ENCODE assay signal across 16 cellular contexts in genomic region chr12:58640314-58640713, GRCh38.
"Had no signal": no experiment of that assay in that cellular context is flagged by ENCODE, and none has a peak within 500 bp of the region (broad histone marks: within the 10 kb centered on the region; RNA-seq: fewer than 3 reads in every experiment).

No MANE protein-coding gene starts in this region.

- ATAC-seq: heart right ventricle; left ventricle myocardium superior; stimulated activated naive CD8-positive, alpha-beta T cell treated with anti-CD3 and anti-CD28 coated beads, Interleukin-15, amount 100 ng/mL, for 72 hours had no signal

- H3K4me1 ChIP-seq: heart right ventricle, suprapubic skin, transverse colon, vagina had no signal

- H3K27ac ChIP-seq: coronary artery, heart right ventricle, suprapubic skin, transverse colon, vagina had no signal

- H3K4me1 Mint-ChIP-seq: activated B cell treated with CpG ODN at 0.5 μM for 24 hours; brain; central memory CD8-positive, alpha-beta T cell; stimulated activated naive CD8-positive, alpha-beta T cell treated with anti-CD3 and anti-CD28 coated beads, Interleukin-15, amount 100 ng/mL, for 72 hours had no signal

- H3K9me3 Mint-ChIP-seq: activated CD4-positive, alpha-beta memory T cell treated with anti-CD3 and anti-CD28 coated beads for 36 hours; stimulated activated naive CD8-positive, alpha-beta T cell treated with anti-CD3 and anti-CD28 coated beads, Interleukin-15, amount 100 ng/mL, for 72 hours had no signal

- H3K27me3 Mint-ChIP-seq: activated B cell treated with CpG ODN at 0.5 μM for 24 hours; activated CD4-positive, alpha-beta memory T cell treated with anti-CD3 and anti-CD28 coated beads for 36 hours; activated naive CD8-positive, alpha-beta T cell; brain; central memory CD8-positive, alpha-beta T cell; stimulated activated naive CD8-positive, alpha-beta T cell treated with anti-CD3 and anti-CD28 coated beads, Interleukin-15, amount 100 ng/mL, for 72 hours had no signal

- H3K4me3 Mint-ChIP-seq: activated B cell treated with CpG ODN at 0.5 μM for 24 hours; activated CD4-positive, alpha-beta memory T cell treated with anti-CD3 and anti-CD28 coated beads for 36 hours; activated naive CD8-positive, alpha-beta T cell; brain; central memory CD8-positive, alpha-beta T cell; stimulated activated naive CD8-positive, alpha-beta T cell treated with anti-CD3 and anti-CD28 coated beads, Interleukin-15, amount 100 ng/mL, for 72 hours had no signal

- H3K36me3 Mint-ChIP-seq: activated CD4-positive, alpha-beta memory T cell treated with anti-CD3 and anti-CD28 coated beads for 36 hours; activated naive CD8-positive, alpha-beta T cell had no signal

- H3K9me3 ChIP-seq: vagina had no signal

- H3K36me3 ChIP-seq: heart right ventricle, suprapubic skin, transverse colon, vagina had no signal

- DNase-seq: activated B cell treated with CpG ODN at 0.5 μM for 24 hours; activated CD4-positive, alpha-beta memory T cell treated with anti-CD3 and anti-CD28 coated beads for 36 hours; activated CD4-positive, alpha-beta T cell treated with anti-CD3 and anti-CD28 coated beads for 4 hours; amygdala; heart right ventricle; kidney glomerular epithelial cell; left ventricle myocardium superior; retina; stimulated activated naive CD8-positive, alpha-beta T cell treated with anti-CD3 and anti-CD28 coated beads, Interleukin-15, amount 100 ng/mL, for 72 hours; transverse colon had no signal

- H3K27ac Mint-ChIP-seq: activated B cell treated with CpG ODN at 0.5 μM for 24 hours; activated CD4-positive, alpha-beta memory T cell treated with anti-CD3 and anti-CD28 coated beads for 36 hours; activated naive CD8-positive, alpha-beta T cell; brain; stimulated activated naive CD8-positive, alpha-beta T cell treated with anti-CD3 and anti-CD28 coated beads, Interleukin-15, amount 100 ng/mL, for 72 hours had no signal

- H3K27me3 ChIP-seq: heart right ventricle, suprapubic skin, transverse colon, vagina had no signal

- H3K4me3 ChIP-seq: coronary artery, heart right ventricle, suprapubic skin, transverse colon, vagina had no signal
